ENCODE assay signal across 8 cellular contexts in the genomic region with DNA sequence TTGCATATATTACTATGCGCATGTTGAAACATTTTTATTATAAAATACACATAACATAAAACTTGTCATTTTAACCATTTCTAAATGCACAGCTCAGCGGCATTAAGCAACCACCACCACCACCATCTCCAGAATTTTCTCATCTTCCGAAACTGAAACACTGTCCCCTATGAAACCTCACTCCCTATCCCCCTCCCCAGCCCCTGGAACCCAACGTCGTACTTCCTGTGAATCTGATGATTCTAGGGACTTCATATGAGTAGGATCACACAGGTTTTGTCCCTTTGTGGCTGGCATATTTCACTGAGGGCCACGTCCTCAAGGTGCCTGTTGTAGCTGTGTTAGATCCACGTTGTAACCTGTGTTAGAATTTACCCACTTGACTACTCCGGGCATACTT. TPM values are rescaled to one million over a fixed set of nuclear protein-coding genes. Genes with fewer than 3 reads are reported as not detected.
DNase-seq lines count a peak whose midpoint lies in the region; ATAC-seq, FAIRE-seq and TF ChIP-seq lines count a peak whose summit lies in the region.

No MANE protein-coding gene starts in this region.

- in situ Hi-C loops in GM12878 (cut with MboI): no loop called here

- SMC1A ChIA-PET in GM12878 (lab: Charles Lee; ENCODE audit: uncharacterized antibody, unreplicated experiment): interaction anchor here (0.8 kb wide), 1 partner anchor 108 kb away, joined by 4 read pairs; no protein-coding TSS in a partner anchor

- POLR2A ChIA-PET in GM12878 (lab: Charles Lee): interaction anchor here (0.5 to 1.0 kb wide), 3 partner anchors 14 to 119 kb away, joined by 3 to 5 read pairs (median 3); no protein-coding TSS in a partner anchor

- TF ChIP-seq CTCF in GM12878 (IDR thresholded peaks at IDR 0.05 in 2 of 3, conservative IDR thresholded peaks at IDR 0.05 in 1 of 3; ENCODE audit: control insufficient read depth in 2 of 3, extremely low read depth in 1 of 3, insufficient read depth in 1 of 3, low read depth in 3 of 3, low read length in 3 of 3): no peak

- CTCF ChIA-PET in GM12878 (lab: Yijun Ruan, JAX): interaction anchor here (0.6 to 1.0 kb wide), 3 partner anchors 10 to 15 kb away, joined by 4 to 6 read pairs (median 6); no protein-coding TSS in a partner anchor

- H4K20me1 ChIP-seq in GM12878 (ENCODE audit: control insufficient read depth, insufficient read depth): no peaks in the 10 kb centered on the region

- ATAC-seq in GM12878 (no peak), GM18505 (IDR thresholded peaks at IDR 0.05; ENCODE audit: unreplicated experiment) (no peak)

- no TSS peak for BruUV-seq in GM12878 (replicated peaks; lab: Mats Ljungman, UMichigan)

- H3K9me3 ChIP-seq in HUES6 (ENCODE audit: control insufficient read depth, insufficient read depth, low read depth, low read length) (no peaks in the 10 kb centered on the region), GM12878 (replicated peaks; ENCODE audit: control insufficient read depth, insufficient read depth, low read length) (no peaks in the 10 kb centered on the region), muscle layer of duodenum (ENCODE audit: control insufficient read depth in 1 of 2, low read length in 2 of 2) (no peaks in the 10 kb centered on the region)

- H3K79me2 ChIP-seq in ACC112 (ENCODE audit: control insufficient read depth, insufficient read depth, low read length, unreplicated experiment) (peaks cover 27% of the 10 kb centered on the region), GM12878 (ENCODE audit: control insufficient read depth, insufficient read depth, low read length) (peaks cover 30% of the 10 kb centered on the region)

- no peak for TF ChIP-seq RAD21 in GM12878 (IDR thresholded peaks at IDR 0.05; ENCODE audit: insufficient read depth, low read depth, low read length)

- H3K36me3 ChIP-seq in ACC112 (ENCODE audit: insufficient read depth, low read length) (no peaks in the 10 kb centered on the region), HUES6 (ENCODE audit: control insufficient read depth, insufficient read depth, low read length) (peaks cover 11% of the 10 kb centered on the region), GM12878 (ENCODE audit: control insufficient read depth in 2 of 2, insufficient read depth in 2 of 2, low read length in 1 of 2) (peaks cover under 1 to 2% of the 10 kb centered on the region in 2 experiments; a peak in 3 of 4 replicates), muscle layer of duodenum (ENCODE audit: control insufficient read depth in 1 of 2, insufficient read depth in 2 of 2, low read length in 2 of 2) (peaks cover 0 to 8% of the 10 kb centered on the region in 2 donors)

- H3K4me2 ChIP-seq in GM12878 (ENCODE audit: control insufficient read depth, insufficient read depth): peak overlapping the region; percentile 100; the same call in 1 of the 2 replicates

- no peak for DNase-seq in GM12878 (ENCODE audit: low read depth, low spot score)
- DNase-seq in nucleus accumbens (lab: John Stamatoyannopoulos, UW): no peak
- no peak for DNase-seq in NCI-H82 treated with DMSO at 0.1 percent for 48 hours (lab: John Stamatoyannopoulos, UW; ENCODE audit: unreplicated experiment)
- DNase-seq in stimulated activated CD4-positive, alpha-beta T cell treated with anti-CD3 and anti-CD28 coated beads, Interleukin-2, amount 100 ng/mL, for 24 hours: no peak

- H3K4me3 ChIP-seq in ACC112 (ENCODE audit: low read depth, low read length): peak overlapping the region; percentile 95
- H3K4me3 ChIP-seq in HUES6 (ENCODE audit: low read depth, low read length): peak overlapping the region; percentile 79
- H3K4me3 ChIP-seq in GM12878: peak overlapping the region; percentile 74; the same call in 1 of the 2 replicates
- peak overlapping the region; percentile 52 to 62 for H3K4me3 ChIP-seq in muscle layer of duodenum (ENCODE audit: low read depth in 1 of 2, low read length in 2 of 2)

- H3K4me1 ChIP-seq in ACC112 (ENCODE audit: control insufficient read depth, insufficient read depth, low read length, unreplicated experiment) (peaks cover 9% of the 10 kb centered on the region), HUES6 (ENCODE audit: control insufficient read depth, insufficient read depth, low read length) (peaks cover 9% of the 10 kb centered on the region), GM12878 (ENCODE audit: control insufficient read depth, insufficient read depth, low read length) (no peaks in the 10 kb centered on the region; the same call in 1 of the 2 replicates), muscle layer of duodenum (ENCODE audit: control insufficient read depth in 1 of 2, insufficient read depth in 2 of 2, low read length in 2 of 2) (peaks cover 7 to 30% of the 10 kb centered on the region in 2 donors)

- H3K27ac ChIP-seq in ACC112 (ENCODE audit: low read depth, low read length) (no peak overlapping the region), HUES6 (ENCODE audit: low read depth, low read length) (no peak overlapping the region), GM12878 (ENCODE audit: control insufficient read depth, insufficient read depth) (no peak overlapping the region; the same call in 1 of the 2 replicates), muscle layer of duodenum (ENCODE audit: low read length) (peak overlapping the region; percentile 51)

- no peak for TF ChIP-seq EP300 in GM12878 (IDR thresholded peaks at IDR 0.05; ENCODE audit: borderline replicate concordance in 1 of 2, control insufficient read depth in 1 of 2, low read depth in 2 of 2, low read length in 2 of 2)

- FAIRE-seq in GM12878 (lab: Jason Lieb, UNC): no peak

- TF ChIP-seq POLR2A in GM12878 (IDR thresholded peaks at IDR 0.05; ENCODE audit: low read depth, low read length): no peak
- no peak for TF ChIP-seq POLR2A in GM18505 (IDR thresholded peaks at IDR 0.05; ENCODE audit: borderline replicate concordance, extremely low read depth, insufficient read depth, insufficient read length)

- RAD21 ChIA-PET in GM12878 (lab: Charles Lee; ENCODE audit: unreplicated experiment): interaction anchor here (0.6 kb wide), 1 partner anchor 1517 kb away, joined by 3 read pairs; no protein-coding TSS in a partner anchor

- 55% methylated on average over 8 of the region's 8 CpGs for WGBS in GM12878 (ENCODE audit: insufficient coverage, insufficient replicate concordance, low lambda C conversion rate, missing lambda C conversion rate)

- H2AFZ ChIP-seq in ACC112 (ENCODE audit: low read length, unreplicated experiment) (no peak overlapping the region), GM12878 (ENCODE audit: control insufficient read depth, low read depth, low read length) (peak overlapping the region; percentile 39)

- intact Hi-C loops in GM12878 (cut with micrococcal nuclease; ENCODE audit: unreplicated experiment): loop anchor here (5.0 kb wide), 1 partner anchor 137 kb away; a partner anchor contains a TSS

- no peaks in the 10 kb centered on the region for H3K27me3 ChIP-seq in ACC112 (ENCODE audit: insufficient read depth, low read length)
- no peaks in the 10 kb centered on the region for H3K27me3 ChIP-seq in HUES6 (ENCODE audit: control insufficient read depth, insufficient read depth, low read length)
- no peaks in the 10 kb centered on the region for H3K27me3 ChIP-seq in GM12878 (replicated peaks in 1 of 2; ENCODE audit: control insufficient read depth in 2 of 2, insufficient read depth in 2 of 2, low read length in 1 of 2)
- H3K27me3 ChIP-seq in muscle layer of duodenum (ENCODE audit: low read depth, low read length): no peaks in the 10 kb centered on the region

- H3K9ac ChIP-seq in HUES6 (ENCODE audit: low read length) (no peak overlapping the region), GM12878 (ENCODE audit: control insufficient read depth, insufficient read depth, low read length) (peak overlapping the region; percentile 93; the same call in 1 of the 2 replicates)

RNA-seq across cellular contexts. Expression of a gene that starts 0.7 kb away (rescaled TPM):
- total RNA-seq in GM12878 (2013; cell fraction: nucleolus; rRNA removed): 58.9 and 63.2 TPM in 2 replicates
- total RNA-seq in GM12878 (2014; rRNA removed): 178 and 210 TPM in 2 replicates
- 72.1 and 92.8 TPM in 2 replicates for total RNA-seq in GM12878 (2014; rRNA removed; fragmentation: Illumina TruSeq; extraction: Trizol)
- 182 and 184 TPM in 2 replicates for total RNA-seq in GM12878 (2021)
- polyA plus RNA-seq in GM12878 (2011; ENCODE audit: low read depth): 78.5 TPM
- 31.6 and 68.3 TPM in 2 replicates for polyA plus RNA-seq in GM12878 (2011; rRNA removed)
- 109 and 144 TPM in 2 replicates for polyA plus RNA-seq in GM12878 (2011; cell fraction: cytosol; rRNA removed)
- polyA plus RNA-seq in GM12878 (2011; cell fraction: nucleus; rRNA removed): 127 and 159 TPM in 2 replicates
- polyA plus RNA-seq in GM12878 (2012): 133 and 176 TPM in 2 replicates
- polyA plus RNA-seq in GM12878 (2014; fragmentation: Illumina TruSeq; extraction: Trizol): 13.0 and 38.8 TPM in 2 replicates
- 1 to 10 TPM in 1 of 2 experiments, under 1 TPM in 1; 1.00 to 6.8 TPM for polyA plus RNA-seq in GM12878 (2014; fragmentation: Nextera tagmentation; extraction: Ambion mirVana)
- polyA plus RNA-seq in GM12878 (2014; rRNA removed): 144 and 166 TPM in 2 replicates
- 10 to 100 TPM; 33.4 to 33.7 TPM for polyA plus RNA-seq in GM12878 (2016; fragmentation: Nextera tagmentation; extraction: Ambion mirVana)
- polyA minus RNA-seq in GM12878 (2011; rRNA and poly(A)+ RNA removed): 32.9 and 84.0 TPM in 2 replicates
- polyA minus RNA-seq in GM12878 (2011; cell fraction: cytosol; rRNA and poly(A)+ RNA removed): 64.1 and 69.3 TPM in 2 replicates
- 27.6 and 40.2 TPM in 2 replicates for polyA minus RNA-seq in GM12878 (2011; cell fraction: nucleus; rRNA and poly(A)+ RNA removed)

RNA-seq across cellular contexts. Expression of a gene that starts 28.8 kb away (rescaled TPM):
- total RNA-seq in GM12878 (2013; cell fraction: nucleolus; rRNA removed): not detected in 2 replicates
- not detected in 2 replicates for total RNA-seq in GM12878 (2014; rRNA removed)
- not detected in 2 replicates for total RNA-seq in GM12878 (2014; rRNA removed; fragmentation: Illumina TruSeq; extraction: Trizol)
- not detected in 2 replicates for total RNA-seq in GM12878 (2021)
- polyA plus RNA-seq in GM12878 (2011; ENCODE audit: low read depth): not detected
- 0.22 and 0.46 TPM in 2 replicates for polyA plus RNA-seq in GM12878 (2011; rRNA removed)
- polyA plus RNA-seq in GM12878 (2011; cell fraction: cytosol; rRNA removed): 0.60 and 0.72 TPM in 2 replicates
- 0.46 and 0.61 TPM in 2 replicates for polyA plus RNA-seq in GM12878 (2011; cell fraction: nucleus; rRNA removed)
- polyA plus RNA-seq in GM12878 (2012): 0.04 and 0.23 TPM in 2 replicates
- polyA plus RNA-seq in GM12878 (2014; fragmentation: Illumina TruSeq; extraction: Trizol): 0.03 TPM in 1 of 2 replicates, not detected in the other
- polyA plus RNA-seq in GM12878 (2014; fragmentation: Nextera tagmentation; extraction: Ambion mirVana): not detected
- polyA plus RNA-seq in GM12878 (2014; rRNA removed): not detected in 2 replicates
- polyA plus RNA-seq in GM12878 (2016; fragmentation: Nextera tagmentation; extraction: Ambion mirVana): under 1 TPM in 1 of 2 experiments, not detected in 1; 0.07 TPM
- 0.52 TPM in 1 of 2 replicates, not detected in the other for polyA minus RNA-seq in GM12878 (2011; rRNA and poly(A)+ RNA removed)
- not detected in 2 replicates for polyA minus RNA-seq in GM12878 (2011; cell fraction: cytosol; rRNA and poly(A)+ RNA removed)
- 0.29 TPM in 1 of 2 replicates, not detected in the other for polyA minus RNA-seq in GM12878 (2011; cell fraction: nucleus; rRNA and poly(A)+ RNA removed)

RNA-seq across cellular contexts. Expression of a gene that starts 57.7 kb away (rescaled TPM):
- 24.5 and 25.2 TPM in 2 replicates for total RNA-seq in GM12878 (2013; cell fraction: nucleolus; rRNA removed)
- total RNA-seq in GM12878 (2014; rRNA removed) (25.6 and 26.0 TPM in 2 replicates), GM12878 (2014; rRNA removed; fragmentation: Illumina TruSeq; extraction: Trizol) (8.3 and 8.7 TPM in 2 replicates), GM12878 (2021) (36.3 and 39.5 TPM in 2 replicates)
- polyA plus RNA-seq in GM12878 (2011; ENCODE audit: low read depth): 9.0 TPM
- polyA plus RNA-seq in GM12878 (2011; rRNA removed) (10.0 and 22.4 TPM in 2 replicates), GM12878 (2014; fragmentation: Illumina TruSeq; extraction: Trizol) (0.60 and 6.7 TPM in 2 replicates), GM12878 (2014; fragmentation: Nextera tagmentation; extraction: Ambion mirVana) (1 to 10 TPM; 1.3 to 1.5 TPM), GM12878 (2014; rRNA removed) (49.6 and 60.3 TPM in 2 replicates), GM12878 (2016; fragmentation: Nextera tagmentation; extraction: Ambion mirVana) (10 to 100 TPM; 29.4 to 29.8 TPM)
- 34.9 and 58.8 TPM in 2 replicates for polyA plus RNA-seq in GM12878 (2011; cell fraction: cytosol; rRNA removed)
- polyA plus RNA-seq in GM12878 (2011; cell fraction: nucleus; rRNA removed): 77.1 and 95.7 TPM in 2 replicates
- polyA plus RNA-seq in GM12878 (2012): 29.2 and 32.3 TPM in 2 replicates
- 11.3 and 21.7 TPM in 2 replicates for polyA minus RNA-seq in GM12878 (2011; rRNA and poly(A)+ RNA removed)
- polyA minus RNA-seq in GM12878 (2011; cell fraction: cytosol; rRNA and poly(A)+ RNA removed): 11.3 and 12.2 TPM in 2 replicates
- polyA minus RNA-seq in GM12878 (2011; cell fraction: nucleus; rRNA and poly(A)+ RNA removed): 10.2 and 22.0 TPM in 2 replicates

RNA-seq across cellular contexts. Expression of a gene that starts 57.9 kb away (rescaled TPM):
- 1.5 and 2.2 TPM in 2 replicates for total RNA-seq in GM12878 (2013; cell fraction: nucleolus; rRNA removed)
- 0.49 and 0.51 TPM in 2 replicates for total RNA-seq in GM12878 (2014; rRNA removed)
- 0.23 and 0.27 TPM in 2 replicates for total RNA-seq in GM12878 (2014; rRNA removed; fragmentation: Illumina TruSeq; extraction: Trizol)
- 0.51 and 0.59 TPM in 2 replicates for total RNA-seq in GM12878 (2021)
- polyA plus RNA-seq in GM12878 (2011; ENCODE audit: low read depth): 0.49 TPM
- polyA plus RNA-seq in GM12878 (2011; rRNA removed): 0.43 TPM in 2 replicates
- 0.84 and 0.90 TPM in 2 replicates for polyA plus RNA-seq in GM12878 (2011; cell fraction: cytosol; rRNA removed)
- polyA plus RNA-seq in GM12878 (2011; cell fraction: nucleus; rRNA removed): 2.7 and 2.8 TPM in 2 replicates
- polyA plus RNA-seq in GM12878 (2012): 1.5 TPM in 2 replicates
- 0.12 and 0.14 TPM in 2 replicates for polyA plus RNA-seq in GM12878 (2014; fragmentation: Illumina TruSeq; extraction: Trizol)
- polyA plus RNA-seq in GM12878 (2014; fragmentation: Nextera tagmentation; extraction: Ambion mirVana): under 1 TPM in 1 of 2 experiments, not detected in 1; 0.02 TPM
- polyA plus RNA-seq in GM12878 (2014; rRNA removed): 0.42 and 0.47 TPM in 2 replicates
- under 1 TPM; 0.31 to 0.35 TPM for polyA plus RNA-seq in GM12878 (2016; fragmentation: Nextera tagmentation; extraction: Ambion mirVana)
- polyA minus RNA-seq in GM12878 (2011; rRNA and poly(A)+ RNA removed): 0.51 and 0.57 TPM in 2 replicates
- 0.21 TPM in 1 of 2 replicates, not detected in the other for polyA minus RNA-seq in GM12878 (2011; cell fraction: cytosol; rRNA and poly(A)+ RNA removed)
- polyA minus RNA-seq in GM12878 (2011; cell fraction: nucleus; rRNA and poly(A)+ RNA removed): 0.12 and 0.38 TPM in 2 replicates

RNA-seq across cellular contexts. Expression of a gene that starts 57.9 kb away (rescaled TPM):
- total RNA-seq in GM12878 (2013; cell fraction: nucleolus; rRNA removed): 20.9 and 24.8 TPM in 2 replicates
- total RNA-seq in GM12878 (2014; rRNA removed) (10.6 and 15.9 TPM in 2 replicates), GM12878 (2014; rRNA removed; fragmentation: Illumina TruSeq; extraction: Trizol) (3.2 TPM in 2 replicates), GM12878 (2021) (40.0 and 42.4 TPM in 2 replicates)
- polyA plus RNA-seq in GM12878 (2011; ENCODE audit: low read depth): 2.2 TPM
- polyA plus RNA-seq in GM12878 (2011; rRNA removed) (0.84 and 2.5 TPM in 2 replicates), GM12878 (2014; fragmentation: Illumina TruSeq; extraction: Trizol) (4.1 and 5.9 TPM in 2 replicates), GM12878 (2014; fragmentation: Nextera tagmentation; extraction: Ambion mirVana) (under 1 TPM; 0.26 to 0.73 TPM), GM12878 (2014; rRNA removed) (16.2 and 22.2 TPM in 2 replicates), GM12878 (2016; fragmentation: Nextera tagmentation; extraction: Ambion mirVana) (10 to 100 TPM in 1 of 2 experiments, 1 to 10 TPM in 1; 2.0 to 10.1 TPM)
- 4.5 and 7.6 TPM in 2 replicates for polyA plus RNA-seq in GM12878 (2011; cell fraction: cytosol; rRNA removed)
- 12.8 and 18.3 TPM in 2 replicates for polyA plus RNA-seq in GM12878 (2011; cell fraction: nucleus; rRNA removed)
- polyA plus RNA-seq in GM12878 (2012): 14.1 and 15.9 TPM in 2 replicates
- 3.6 and 6.5 TPM in 2 replicates for polyA minus RNA-seq in GM12878 (2011; rRNA and poly(A)+ RNA removed)
- polyA minus RNA-seq in GM12878 (2011; cell fraction: cytosol; rRNA and poly(A)+ RNA removed): 12.4 and 12.8 TPM in 2 replicates
- 3.6 and 4.7 TPM in 2 replicates for polyA minus RNA-seq in GM12878 (2011; cell fraction: nucleus; rRNA and poly(A)+ RNA removed)
